10 cellular contexts compared by ENCODE assay signal in genomic region chr6:20811112-20811746, GRCh38.
A peak's percentile ranks its signal among the peaks of the same experiment; 100 is the strongest.
DNase-seq lines count a peak whose midpoint lies in the region; ATAC-seq, FAIRE-seq and TF ChIP-seq lines count a peak whose summit lies in the region.
"Had no signal": no experiment of that assay in that cellular context is flagged by ENCODE, and none has a peak within 500 bp of the region (broad histone marks: within the 10 kb centered on the region; RNA-seq: fewer than 3 reads in every experiment).

No MANE protein-coding gene starts in this region.

- DNase-seq in activated CD4-positive, alpha-beta T cell treated with anti-CD3 and anti-CD28 coated beads for 36 hours: peak; percentile 38
- no peak for DNase-seq in activated CD4-positive, alpha-beta T cell treated with anti-CD3 and anti-CD28 coated beads for 4 hours
- DNase-seq in RPMI7951 (ENCODE audit: low read depth): peak; percentile 93
- peak; percentile 96 for DNase-seq in fibroblast of villous mesenchyme (ENCODE audit: low read depth)
- peak; percentile 45 for DNase-seq in small intestine
- DNase-seq in NCI-H345 (lab: John Stamatoyannopoulos, UW): no peak
- DNase-seq in globus pallidus (ENCODE audit: low spot score): no peak
- DNase-seq in activated CD8-positive, alpha-beta memory T cell treated with anti-CD3 and anti-CD28 coated beads, Interleukin-2, amount 50 U/mL, for 4 hours: no peak

- H3K36me3 Mint-ChIP-seq in activated CD4-positive, alpha-beta T cell treated with anti-CD3 and anti-CD28 coated beads for 36 hours (ENCODE audit: low read depth): peaks cover 23% of the 10 kb centered on the region

- H3K27ac ChIP-seq in small intestine (ENCODE audit: low read depth in 1 of 2, low read length in 1 of 2): peak overlapping the region in 1 of 2 donors; percentile 14

- H3K27me3 Mint-ChIP-seq in activated CD4-positive, alpha-beta T cell treated with anti-CD3 and anti-CD28 coated beads for 36 hours: no peaks in the 10 kb centered on the region
- H3K27me3 Mint-ChIP-seq: activated naive CD8-positive, alpha-beta T cell; IgD-negative memory B cell had no signal

- no peaks in the 10 kb centered on the region for H3K9me3 ChIP-seq in small intestine (ENCODE audit: control insufficient read depth, low read depth)

- no peak for ATAC-seq in activated CD4-positive, alpha-beta T cell treated with anti-CD3 and anti-CD28 coated beads for 36 hours

- CTCF ChIA-PET in activated CD4-positive, alpha-beta T cell treated with anti-CD3 and anti-CD28 coated beads for 36 hours (lab: Charles Lee): interaction anchor here (0.7 kb wide), 1 partner anchor 20 kb away, joined by 3 read pairs; no protein-coding TSS in a partner anchor

- no peaks in the 10 kb centered on the region for H3K36me3 ChIP-seq in small intestine (ENCODE audit: control insufficient read depth in 2 of 2, insufficient read depth in 2 of 2, low read length in 2 of 2)

- no peak for FAIRE-seq in small intestine (lab: Jason Lieb, UNC)

- H3K4me3 ChIP-seq in fibroblast of villous mesenchyme (ENCODE audit: low read depth, low read length) (no peak overlapping the region), small intestine (ENCODE audit: low read depth in 1 of 2, low read length in 2 of 2) (no peak overlapping the region)

- H3K4me3 Mint-ChIP-seq in activated CD4-positive, alpha-beta T cell treated with anti-CD3 and anti-CD28 coated beads for 36 hours: no peak overlapping the region
- H3K4me3 Mint-ChIP-seq: activated naive CD8-positive, alpha-beta T cell; IgD-negative memory B cell had no signal

- peaks cover 6% of the 10 kb centered on the region for H3K4me1 Mint-ChIP-seq in activated CD4-positive, alpha-beta T cell treated with anti-CD3 and anti-CD28 coated beads for 36 hours

- intact Hi-C loops in activated CD4-positive, alpha-beta T cell treated with anti-CD3 and anti-CD28 coated beads for 36 hours (cut with DNase I, micrococcal nuclease): no loop called here

- peaks cover 0 to 4% of the 10 kb centered on the region in 2 donors for H3K4me1 ChIP-seq in small intestine (ENCODE audit: control insufficient read depth in 2 of 2, insufficient read depth in 1 of 2, low read depth in 1 of 2, low read length in 1 of 2)

- no peak overlapping the region for H3K27ac Mint-ChIP-seq in activated CD4-positive, alpha-beta T cell treated with anti-CD3 and anti-CD28 coated beads for 36 hours
- H3K27ac Mint-ChIP-seq: activated naive CD8-positive, alpha-beta T cell; IgD-negative memory B cell had no signal

- POLR2A ChIA-PET in activated CD4-positive, alpha-beta T cell treated with anti-CD3 and anti-CD28 coated beads for 36 hours (lab: Charles Lee): no interaction called here

- 24 to 31% (median 30%) methylated on average over 6 of the region's 6 CpGs for WGBS in small intestine, 3 donors

- no peak for TF ChIP-seq CTCF in fibroblast of villous mesenchyme (IDR thresholded peaks at IDR 0.05; ENCODE audit: insufficient read depth, low read depth, low read length)

- H3K27me3 ChIP-seq in small intestine (ENCODE audit: control insufficient read depth in 2 of 2, insufficient read depth in 2 of 2, low read length in 2 of 2): no peaks in the 10 kb centered on the region

- peaks cover 6% of the 10 kb centered on the region for H3K9me3 Mint-ChIP-seq in activated CD4-positive, alpha-beta T cell treated with anti-CD3 and anti-CD28 coated beads for 36 hours (ENCODE audit: low read depth)

Comparison
In these comparisons a context has a peak if more than half of its experiments do, and no peak if none do; other contexts are left out.
1. DNase-seq: peak in activated CD4-positive, alpha-beta T cell treated with anti-CD3 and anti-CD28 coated beads for 36 hours (single experiment), RPMI7951 (single experiment), fibroblast of villous mesenchyme (single experiment) and small intestine (single experiment); none in activated CD4-positive, alpha-beta T cell treated with anti-CD3 and anti-CD28 coated beads for 4 hours (0 of 2), NCI-H345 (single experiment), globus pallidus (single experiment) and activated CD8-positive, alpha-beta memory T cell treated with anti-CD3 and anti-CD28 coated beads, Interleukin-2, amount 50 U/mL, for 4 hours (single experiment).